ENCODE assay signal across 21 cellular contexts in the genomic region with DNA sequence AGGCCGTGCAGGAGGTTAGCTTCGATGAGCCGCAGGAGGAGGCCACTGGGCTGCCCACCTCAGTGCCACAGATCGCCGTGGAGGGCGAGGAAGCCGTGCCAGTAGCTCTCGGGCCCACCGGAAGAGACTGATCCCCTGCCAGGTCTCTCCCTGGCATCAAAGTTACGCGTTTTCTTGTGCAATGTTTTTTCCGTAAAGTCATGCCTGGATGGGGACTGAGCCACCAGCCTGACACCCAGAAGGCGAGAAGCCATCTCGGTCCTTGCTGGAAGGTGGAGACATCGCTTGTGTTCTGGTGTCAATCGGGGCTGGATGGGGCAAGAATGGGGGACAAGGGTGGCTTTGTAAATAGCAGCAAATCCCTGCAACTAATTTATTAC. TPM values are rescaled to one million over a fixed set of nuclear protein-coding genes. Genes with fewer than 3 reads are reported as not detected.
"Had no signal": no experiment of that assay in that cellular context is flagged by ENCODE, and none has a peak within 500 bp of the region (broad histone marks: within the 10 kb centered on the region; RNA-seq: fewer than 3 reads in every experiment).

No MANE protein-coding gene starts in this region.

- H3K9me3 Mint-ChIP-seq: dendritic cell treated with granulocyte-macrophage colony-stimulating factor and Interleukin-4, amounts not matched to agents 40 ng/mL and 50 ng/mL, for 4 days; mesothelial cell of epicardium; neural crest cell; stimulated activated naive B cell treated with anti-CD40 and anti-IgM and Interleukin-4, amounts not matched to agents 10 μg/mL and 1 μg/mL and 100 μg/mL, for 72 hours; stimulated activated naive CD8-positive, alpha-beta T cell treated with anti-CD3 and anti-CD28 coated beads, Interleukin-15, amount 100 ng/mL, for 72 hours; type B pancreatic cell had no signal

- DNase-seq: central memory CD4-positive, alpha-beta T cell; effector memory CD4-positive, alpha-beta T cell; esophagus squamous epithelium; foreskin melanocyte; kidney; mesenchymal stem cell; naive thymus-derived CD4-positive, alpha-beta T cell; stimulated activated naive B cell treated with anti-CD40 and anti-IgM and Interleukin-4, amounts not matched to agents 10 μg/mL and 1 μg/mL and 100 μg/mL, for 72 hours; stimulated activated naive CD8-positive, alpha-beta T cell treated with anti-CD3 and anti-CD28 coated beads, Interleukin-15, amount 100 ng/mL, for 72 hours; thyroid gland had no signal

- H3K4me3 ChIP-seq: esophagus squamous epithelium, mucosa of descending colon, pancreas, right lobe of liver, skin epidermis, spleen, thyroid gland had no signal

- H3K27me3 ChIP-seq: esophagus squamous epithelium, neutrophil, pancreas, right lobe of liver, spleen, thyroid gland had no signal

- H3K27me3 Mint-ChIP-seq: dendritic cell treated with granulocyte-macrophage colony-stimulating factor and Interleukin-4, amounts not matched to agents 40 ng/mL and 50 ng/mL, for 4 days; naive thymus-derived CD4-positive, alpha-beta T cell; stimulated activated naive B cell treated with anti-CD40 and anti-IgM and Interleukin-4, amounts not matched to agents 10 μg/mL and 1 μg/mL and 100 μg/mL, for 72 hours; stimulated activated naive CD8-positive, alpha-beta T cell treated with anti-CD3 and anti-CD28 coated beads, Interleukin-15, amount 100 ng/mL, for 72 hours; type B pancreatic cell had no signal

- ATAC-seq: left lobe of liver; mucosa of descending colon; naive thymus-derived CD4-positive, alpha-beta T cell; pancreas; right lobe of liver; stimulated activated naive B cell treated with anti-CD40 and anti-IgM and Interleukin-4, amounts not matched to agents 10 μg/mL and 1 μg/mL and 100 μg/mL, for 72 hours; stimulated activated naive CD8-positive, alpha-beta T cell treated with anti-CD3 and anti-CD28 coated beads, Interleukin-15, amount 100 ng/mL, for 72 hours had no signal

- H3K27ac ChIP-seq: esophagus squamous epithelium, pancreas, right lobe of liver, skin epidermis, thyroid gland had no signal

- H3K27ac Mint-ChIP-seq: dendritic cell treated with granulocyte-macrophage colony-stimulating factor and Interleukin-4, amounts not matched to agents 40 ng/mL and 50 ng/mL, for 4 days; mesothelial cell of epicardium; stimulated activated naive B cell treated with anti-CD40 and anti-IgM and Interleukin-4, amounts not matched to agents 10 μg/mL and 1 μg/mL and 100 μg/mL, for 72 hours; type B pancreatic cell had no signal

- H3K9me3 ChIP-seq: esophagus squamous epithelium, mucosa of descending colon, pancreas, right lobe of liver, spleen, thyroid gland had no signal

- H3K4me3 Mint-ChIP-seq: dendritic cell treated with granulocyte-macrophage colony-stimulating factor and Interleukin-4, amounts not matched to agents 40 ng/mL and 50 ng/mL, for 4 days; mesothelial cell of epicardium; neural crest cell; stimulated activated naive B cell treated with anti-CD40 and anti-IgM and Interleukin-4, amounts not matched to agents 10 μg/mL and 1 μg/mL and 100 μg/mL, for 72 hours; stimulated activated naive CD8-positive, alpha-beta T cell treated with anti-CD3 and anti-CD28 coated beads, Interleukin-15, amount 100 ng/mL, for 72 hours; type B pancreatic cell had no signal

RNA-seq across cellular contexts. Expression of a gene that starts 24.0 kb away (rescaled TPM):
- total RNA-seq: neural crest cell had no signal
